In genomic region chr7:91749418-91749817, GRCh38 we compare ENCODE assay signal across 34 cellular contexts.
A peak's percentile ranks its signal among the peaks of the same experiment; 100 is the strongest.
DNase-seq lines count a peak whose midpoint lies in the region; ATAC-seq, FAIRE-seq and TF ChIP-seq lines count a peak whose summit lies in the region.
"Had no signal": no experiment of that assay in that cellular context is flagged by ENCODE, and none has a peak within 500 bp of the region (broad histone marks: within the 10 kb centered on the region; RNA-seq: fewer than 3 reads in every experiment).

No MANE protein-coding gene starts in this region.

- H4K91ac ChIP-seq in mesenchymal stem cell (ENCODE audit: low read length): no peak overlapping the region
- H4K91ac ChIP-seq in trophoblast cell (ENCODE audit: low read depth, low read length): no peak overlapping the region

- H3K27ac ChIP-seq in K562 (ENCODE audit: extremely low read depth, low read depth, low read length) (no peak overlapping the region), mesenchymal stem cell (ENCODE audit: low read length, poor library complexity, severe bottlenecking) (no peak overlapping the region), trophoblast cell (ENCODE audit: low read depth, low read length) (no peak overlapping the region), coronary artery (no peak overlapping the region)
- H3K27ac ChIP-seq: 22Rv1; A549; BLaER1; BLaER1 treated with 17β-estradiol and CSF1 and Interleukin-3, amounts not matched to agents 10 nM and 100 nM; C4-2B had no signal

- intact Hi-C loops in K562 (cut with micrococcal nuclease): no loop called here

- no TSS peak for BruUV-seq in K562 (replicated peaks; lab: Mats Ljungman, UMichigan)

- H3K36me3 ChIP-seq in K562 (ENCODE audit: control insufficient read depth, insufficient read depth, low read length) (no peaks in the 10 kb centered on the region), mesenchymal stem cell (ENCODE audit: control insufficient read depth in 1 of 2, insufficient read depth in 2 of 2, low read depth in 1 of 2, low read length in 2 of 2) (no peaks in the 10 kb centered on the region), trophoblast cell (ENCODE audit: control insufficient read depth in 1 of 2, insufficient read depth in 2 of 2, low read length in 2 of 2) (no peaks in the 10 kb centered on the region)
- H3K36me3 ChIP-seq: BE2C; BLaER1; BLaER1 treated with 17β-estradiol and CSF1 and Interleukin-3, amounts not matched to agents 10 nM and 100 nM had no signal

- H3K27ac Mint-ChIP-seq in natural killer cell treated with Interleukin-12 subunit alpha and Interleukin-12 subunit beta and Interleukin-15 and Interleukin-18, amount 100 ng/mL, for 72 hours: no peak overlapping the region
- H3K27ac Mint-ChIP-seq: B cell; CD14-positive monocyte; CD4-positive, alpha-beta memory T cell; CD4-positive, alpha-beta T cell; CD4-positive, CD25-positive, alpha-beta regulatory T cell; CD8-positive, alpha-beta memory T cell; CD8-positive, alpha-beta T cell had no signal

- H3K9me3 Mint-ChIP-seq in natural killer cell treated with Interleukin-12 subunit alpha and Interleukin-12 subunit beta and Interleukin-15 and Interleukin-18, amount 100 ng/mL, for 72 hours: peaks cover 17% of the 10 kb centered on the region

- H2BK5ac ChIP-seq in mesenchymal stem cell (ENCODE audit: low read depth, low read length, poor library complexity, severe bottlenecking): no peak overlapping the region
- no peak overlapping the region for H2BK5ac ChIP-seq in trophoblast cell (ENCODE audit: low read depth, low read length, poor library complexity)

- no peak overlapping the region for H3K4me3 Mint-ChIP-seq in natural killer cell treated with Interleukin-12 subunit alpha and Interleukin-12 subunit beta and Interleukin-15 and Interleukin-18, amount 100 ng/mL, for 72 hours
- H3K4me3 Mint-ChIP-seq: B cell; CD14-positive monocyte; CD4-positive, alpha-beta memory T cell; CD4-positive, alpha-beta T cell; CD4-positive, CD25-positive, alpha-beta regulatory T cell; CD8-positive, alpha-beta memory T cell; CD8-positive, alpha-beta T cell had no signal

- no peak overlapping the region for H2BK15ac ChIP-seq in mesenchymal stem cell (ENCODE audit: low read depth, poor library complexity, severe bottlenecking)

- no peak overlapping the region for H2BK12ac ChIP-seq in mesenchymal stem cell (ENCODE audit: low read length in 2 of 2)
- H2BK12ac ChIP-seq in trophoblast cell (ENCODE audit: low read length): no peak overlapping the region

- no peaks in the 10 kb centered on the region for H3K27me3 Mint-ChIP-seq in natural killer cell treated with Interleukin-12 subunit alpha and Interleukin-12 subunit beta and Interleukin-15 and Interleukin-18, amount 100 ng/mL, for 72 hours
- H3K27me3 Mint-ChIP-seq: CD4-positive, alpha-beta memory T cell; CD4-positive, alpha-beta T cell; CD4-positive, CD25-positive, alpha-beta regulatory T cell had no signal

- TF ChIP-seq CTCF in K562 (IDR thresholded peaks at IDR 0.05 in 2 of 3, conservative IDR thresholded peaks at IDR 0.05 in 1 of 3; ENCODE audit: insufficient read depth in 2 of 3, low read depth in 1 of 3, low read length in 3 of 3): no peak
- no peak for TF ChIP-seq CTCF in coronary artery (IDR thresholded peaks at IDR 0.05)

- no peak for TF ChIP-seq RAD21 in K562 (CRISPR knock-in tag; conservative IDR thresholded peaks at IDR 0.05 in 1 of 2, IDR thresholded peaks at IDR 0.05 in 1 of 2)

- H3K4me3 ChIP-seq in K562: no peak overlapping the region
- H3K4me3 ChIP-seq in mesenchymal stem cell (ENCODE audit: insufficient read depth in 1 of 2, low read depth in 1 of 2, low read length in 2 of 2): no peak overlapping the region
- H3K4me3 ChIP-seq in trophoblast cell (ENCODE audit: low read depth, low read length): no peak overlapping the region
- no peak overlapping the region for H3K4me3 ChIP-seq in coronary artery
- H3K4me3 ChIP-seq: A549; BLaER1; BLaER1 treated with 17β-estradiol and CSF1 and Interleukin-3, amounts not matched to agents 10 nM and 100 nM had no signal

- WGBS in K562 (ENCODE audit: insufficient coverage, low coverage, missing lambda C conversion rate): 1% methylated on average over 3 of the region's 3 CpGs
- 50% methylated on average over 1 of the region's 3 CpGs for WGBS in mesenchymal stem cell
- no CpG with 5 or more reads among the region's 3 CpGs for WGBS in trophoblast cell (ENCODE audit: extremely low coverage, insufficient coverage, insufficient read length)

- FAIRE-seq in A204.1 (lab: Jason Lieb, UNC) (peak; percentile 16), K562 (lab: Jason Lieb, UNC) (no peak), frontal cortex (lab: Jason Lieb, UNC) (peak; percentile 34)
- FAIRE-seq: A549, D721Med had no signal

- no peak for ATAC-seq in K562
- ATAC-seq in natural killer cell treated with Interleukin-12 subunit alpha and Interleukin-12 subunit beta and Interleukin-15 and Interleukin-18, amount 100 ng/mL, for 72 hours: no peak
- ATAC-seq: A549; CD8-positive, alpha-beta T cell had no signal

- H3K9ac ChIP-seq in K562 (ENCODE audit: insufficient read depth in 1 of 2, low read depth in 2 of 2, low read length in 2 of 2) (no peak overlapping the region), mesenchymal stem cell (ENCODE audit: low read length) (no peak overlapping the region), trophoblast cell (ENCODE audit: low read length) (no peak overlapping the region)
- H3K9ac ChIP-seq: BLaER1; BLaER1 treated with 17β-estradiol and CSF1 and Interleukin-3, amounts not matched to agents 10 nM and 100 nM had no signal

- no peak overlapping the region for H3K14ac ChIP-seq in mesenchymal stem cell (ENCODE audit: low read length in 2 of 2)
- no peak overlapping the region for H3K14ac ChIP-seq in trophoblast cell (ENCODE audit: low read length)

- H3K4me1 ChIP-seq in K562 (replicated peaks in 1 of 2; ENCODE audit: control insufficient read depth in 2 of 2, insufficient read depth in 2 of 2, low read length in 2 of 2) (no peaks in the 10 kb centered on the region), mesenchymal stem cell (ENCODE audit: control insufficient read depth, insufficient read depth, low read depth, low read length) (no peaks in the 10 kb centered on the region), trophoblast cell (ENCODE audit: control insufficient read depth in 1 of 2, insufficient read depth in 2 of 2, low read length in 2 of 2) (no peaks in the 10 kb centered on the region)
- H3K4me1 ChIP-seq: A549; BE2C; BLaER1; BLaER1 treated with 17β-estradiol and CSF1 and Interleukin-3, amounts not matched to agents 10 nM and 100 nM had no signal

- no peak for TF ChIP-seq POLR2A in K562 (conservative IDR thresholded peaks at IDR 0.05)

- H3K9me1 ChIP-seq in K562 (ENCODE audit: control insufficient read depth, insufficient read depth, low read length): no peaks in the 10 kb centered on the region

- DNase-seq in K562 (ENCODE audit: extremely low read depth in 1 of 4, low spot score in 3 of 4) (no peak), frontal cortex (ENCODE audit: low spot score in 2 of 2) (no peak), mesenchymal stem cell (no peak), trophoblast cell (no peak), DMS53 (lab: John Stamatoyannopoulos, UW) (no peak), coronary artery (ENCODE audit: low spot score) (no peak)
- DNase-seq in natural killer cell treated with Interleukin-12 subunit alpha and Interleukin-12 subunit beta and Interleukin-15 and Interleukin-18, amount 100 ng/mL, for 72 hours (ENCODE audit: low spot score): no peak
- DNase-seq: 8988T; ACHN; AML-193; BE2C; C1 segment of cervical spinal cord; Caco-2; Calu3; CD4-positive, alpha-beta memory T cell; CD4-positive, alpha-beta T cell; CD4-positive, CD25-positive, alpha-beta regulatory T cell; CD8-positive, alpha-beta memory T cell; CD8-positive, alpha-beta T cell; COR-L47; DMS153; DMS79; DMS79 treated with DMSO at 0.1 percent for 48 hours; DND-41; EL had no signal

- H2BK120ac ChIP-seq in mesenchymal stem cell (ENCODE audit: low read depth, low read length) (no peak overlapping the region), trophoblast cell (ENCODE audit: insufficient read depth, low read length, poor library complexity) (no peak overlapping the region)

- H3K36me3 Mint-ChIP-seq in natural killer cell treated with Interleukin-12 subunit alpha and Interleukin-12 subunit beta and Interleukin-15 and Interleukin-18, amount 100 ng/mL, for 72 hours: peaks cover 8% of the 10 kb centered on the region
- H3K36me3 Mint-ChIP-seq: CD14-positive monocyte; CD4-positive, alpha-beta memory T cell; CD4-positive, CD25-positive, alpha-beta regulatory T cell; CD8-positive, alpha-beta T cell had no signal

- H4K20me1 ChIP-seq in K562 (replicated peaks; ENCODE audit: control insufficient read depth, insufficient read depth, low read length): no peaks in the 10 kb centered on the region
- H4K20me1 ChIP-seq: BLaER1; BLaER1 treated with 17β-estradiol and CSF1 and Interleukin-3, amounts not matched to agents 10 nM and 100 nM had no signal

- H3K27me3 ChIP-seq in K562 (ENCODE audit: control insufficient read depth in 2 of 2, insufficient read depth in 2 of 2, low read length in 2 of 2) (no peaks in the 10 kb centered on the region), mesenchymal stem cell (ENCODE audit: control insufficient read depth in 1 of 2, insufficient read depth in 1 of 2, low read length in 2 of 2) (peaks cover 0 to 7% of the 10 kb centered on the region in 2 experiments), trophoblast cell (ENCODE audit: insufficient read depth, low read length) (no peaks in the 10 kb centered on the region)
- H3K27me3 ChIP-seq: BE2C; BLaER1; BLaER1 treated with 17β-estradiol and CSF1 and Interleukin-3, amounts not matched to agents 10 nM and 100 nM had no signal

- H4K12ac ChIP-seq in trophoblast cell (ENCODE audit: low read depth, low read length): no peak overlapping the region

- TF ChIP-seq EP300 in K562 (IDR thresholded peaks at IDR 0.05; ENCODE audit: low read length): no peak

- H3K4me2 ChIP-seq in K562 (ENCODE audit: insufficient read depth, low read length) (no peak overlapping the region), mesenchymal stem cell (ENCODE audit: low read length, poor library complexity, severe bottlenecking) (no peak overlapping the region), trophoblast cell (ENCODE audit: low read length) (no peak overlapping the region)
- H3K4me2 ChIP-seq: A549; BLaER1; BLaER1 treated with 17β-estradiol and CSF1 and Interleukin-3, amounts not matched to agents 10 nM and 100 nM had no signal

- POLR2A ChIA-PET in K562 (lab: Yijun Ruan, JAX): no interaction called here

- H3K23ac ChIP-seq in mesenchymal stem cell (ENCODE audit: low read length in 2 of 2): no peak overlapping the region
- H3K23ac ChIP-seq in trophoblast cell (ENCODE audit: low read length): no peak overlapping the region

- H3K4ac ChIP-seq in mesenchymal stem cell (ENCODE audit: low read depth in 1 of 2, low read length in 2 of 2) (no peak overlapping the region), trophoblast cell (ENCODE audit: low read depth, low read length) (no peak overlapping the region)

- H3K9me3 ChIP-seq in K562 (replicated peaks; ENCODE audit: control insufficient read depth, insufficient read depth, low read depth, low read length) (no peaks in the 10 kb centered on the region), mesenchymal stem cell (ENCODE audit: control insufficient read depth, low read length) (peaks cover 10% of the 10 kb centered on the region), trophoblast cell (ENCODE audit: insufficient read depth, low read depth, low read length) (peaks cover 3% of the 10 kb centered on the region)
- H3K9me3 ChIP-seq: A549, BE2C had no signal

- no peak overlapping the region for H2AFZ ChIP-seq in K562 (ENCODE audit: low read depth, low read length)
- H2AFZ ChIP-seq in mesenchymal stem cell (ENCODE audit: low read depth, low read length): peak overlapping the region; percentile 27
- no peak overlapping the region for H2AFZ ChIP-seq in trophoblast cell (ENCODE audit: insufficient read depth, low read length, poor library complexity)

- CTCF ChIA-PET in K562 (lab: Yijun Ruan, JAX; ENCODE audit: low intra/inter-chr PET ratio): no interaction called here

- H2AK5ac ChIP-seq in mesenchymal stem cell (ENCODE audit: low read length, severe bottlenecking): no peak overlapping the region
- H2AK5ac ChIP-seq in trophoblast cell (ENCODE audit: low read length): no peak overlapping the region

- H3K18ac ChIP-seq in mesenchymal stem cell (ENCODE audit: low read depth in 1 of 2, low read length in 2 of 2) (no peak overlapping the region), trophoblast cell (ENCODE audit: low read length) (no peak overlapping the region)

- no peaks in the 10 kb centered on the region for H3K4me1 Mint-ChIP-seq in natural killer cell treated with Interleukin-12 subunit alpha and Interleukin-12 subunit beta and Interleukin-15 and Interleukin-18, amount 100 ng/mL, for 72 hours (ENCODE audit: low read depth in 2 of 2)
- H3K4me1 Mint-ChIP-seq: B cell; CD14-positive monocyte; CD4-positive, alpha-beta memory T cell; CD4-positive, CD25-positive, alpha-beta regulatory T cell; CD8-positive, alpha-beta memory T cell had no signal

- H4K8ac ChIP-seq in mesenchymal stem cell (ENCODE audit: low read length) (no peak overlapping the region), trophoblast cell (ENCODE audit: low read depth, low read length) (no peak overlapping the region)

- H3K79me2 ChIP-seq in K562 (ENCODE audit: control insufficient read depth, insufficient read depth, low read length): no peaks in the 10 kb centered on the region
- H3K79me2 ChIP-seq in trophoblast cell (ENCODE audit: control insufficient read depth, insufficient read depth, low read length, poor library complexity): no peaks in the 10 kb centered on the region

- H3K79me1 ChIP-seq in mesenchymal stem cell (replicated peaks; ENCODE audit: low read length, poor library complexity, severe bottlenecking): no peaks in the 10 kb centered on the region
- no peaks in the 10 kb centered on the region for H3K79me1 ChIP-seq in trophoblast cell (ENCODE audit: low read length)

- in situ Hi-C loops in K562 (cut with MboI): no loop called here
